Comparison of ENCODE assay signal across 27 cellular contexts in genomic region chr2:154556607-154557006, GRCh38.
"Had no signal": no experiment of that assay in that cellular context is flagged by ENCODE, and none has a peak within 500 bp of the region (broad histone marks: within the 10 kb centered on the region; RNA-seq: fewer than 3 reads in every experiment).

No MANE protein-coding gene starts in this region.

- H3K27ac ChIP-seq: adrenal gland, body of pancreas, breast epithelium had no signal

- DNase-seq: activated CD4-positive, alpha-beta T cell treated with anti-CD3 and anti-CD28 coated beads, Interleukin-2, amount 10 ng/mL, durations not matched to agents 7 days and 5 days; activated CD4-positive, alpha-beta T cell treated with anti-CD3 and anti-CD28 coated beads, Interleukin-2, amount 50 U/mL, for 48 hours; activated CD8-positive, alpha-beta T cell treated with anti-CD3 and anti-CD28 coated beads, Interleukin-2, amount 10 ng/mL, durations not matched to agents 7 days and 5 days; activated naive CD4-positive, alpha-beta T cell; activated T-cell treated with anti-CD3 and anti-CD28 coated beads, Interleukin-2, amount 50 U/mL, for 24 hours; adrenal gland; body of pancreas; caudate nucleus; cerebellar nuclear complex; Kasumi-1; KG1; NCI-H1092 treated with DMSO at 0.1 percent for 48 hours; NCI-H1436; NCI-H1694; NCI-H1930; NCI-H2081 treated with DMSO at 0.1 percent for 48 hours; NCI-H2171; NCI-H524 treated with DMSO at 0.1 percent for 48 hours; Right ventricle myocardium superior; SW 1271; T-helper 1 cell; T-helper 2 cell; T-helper 9 cell had no signal

- H3K27me3 Mint-ChIP-seq: activated CD4-positive, alpha-beta T cell treated with anti-CD3 and anti-CD28 coated beads, Interleukin-2, amount 10 ng/mL, durations not matched to agents 7 days and 5 days; activated naive CD4-positive, alpha-beta T cell treated with anti-CD3 and anti-CD28 coated beads, Interleukin-2, amount 50 U/mL, for 24 hours; activated T-cell treated with anti-CD3 and anti-CD28 coated beads, Interleukin-2, amount 50 U/mL, for 24 hours had no signal

- H3K4me3 ChIP-seq: adrenal gland, body of pancreas, breast epithelium had no signal

- H3K9me3 ChIP-seq: adrenal gland, body of pancreas, breast epithelium had no signal

- H3K36me3 ChIP-seq: adrenal gland, breast epithelium had no signal

- H3K4me1 Mint-ChIP-seq: activated CD4-positive, alpha-beta T cell treated with anti-CD3 and anti-CD28 coated beads, Interleukin-2, amount 10 ng/mL, durations not matched to agents 7 days and 5 days; activated naive CD4-positive, alpha-beta T cell treated with anti-CD3 and anti-CD28 coated beads, Interleukin-2, amount 50 U/mL, for 24 hours had no signal

- H3K9me3 Mint-ChIP-seq: activated CD4-positive, alpha-beta T cell treated with anti-CD3 and anti-CD28 coated beads, Interleukin-2, amount 10 ng/mL, durations not matched to agents 7 days and 5 days; activated naive CD4-positive, alpha-beta T cell treated with anti-CD3 and anti-CD28 coated beads, Interleukin-2, amount 50 U/mL, for 24 hours; activated T-cell treated with anti-CD3 and anti-CD28 coated beads, Interleukin-2, amount 50 U/mL, for 24 hours; activated T-helper 2 cell treated with anti-CD3 and anti-CD28 coated beads, Interferon-gamma antibody, Interleukin-2, Interleukin-4, amounts not matched to agents 10 μg/mL and 5 μg/mL and 100 μg/mL, durations not matched to agents 14 hours and 24 hours and 36 hours had no signal

- H3K27ac Mint-ChIP-seq: activated CD4-positive, alpha-beta T cell treated with anti-CD3 and anti-CD28 coated beads, Interleukin-2, amount 10 ng/mL, durations not matched to agents 7 days and 5 days; activated CD8-positive, alpha-beta T cell treated with anti-CD3 and anti-CD28 coated beads, Interleukin-2, amount 10 ng/mL, durations not matched to agents 7 days and 5 days; activated naive CD4-positive, alpha-beta T cell treated with anti-CD3 and anti-CD28 coated beads, Interleukin-2, amount 50 U/mL, for 24 hours; activated T-cell treated with anti-CD3 and anti-CD28 coated beads, Interleukin-2, amount 50 U/mL, for 24 hours; activated T-helper 2 cell treated with anti-CD3 and anti-CD28 coated beads, Interferon-gamma antibody, Interleukin-2, Interleukin-4, amounts not matched to agents 10 μg/mL and 5 μg/mL and 100 μg/mL, durations not matched to agents 14 hours and 24 hours and 36 hours had no signal

- FAIRE-seq: astrocyte had no signal

- H3K4me3 Mint-ChIP-seq: activated CD4-positive, alpha-beta T cell treated with anti-CD3 and anti-CD28 coated beads, Interleukin-2, amount 10 ng/mL, durations not matched to agents 7 days and 5 days; activated CD8-positive, alpha-beta T cell treated with anti-CD3 and anti-CD28 coated beads, Interleukin-2, amount 10 ng/mL, durations not matched to agents 7 days and 5 days; activated naive CD4-positive, alpha-beta T cell treated with anti-CD3 and anti-CD28 coated beads, Interleukin-2, amount 50 U/mL, for 24 hours; activated T-cell treated with anti-CD3 and anti-CD28 coated beads, Interleukin-2, amount 50 U/mL, for 24 hours had no signal

- H3K27me3 ChIP-seq: adrenal gland, body of pancreas, breast epithelium had no signal

- H3K36me3 Mint-ChIP-seq: activated naive CD4-positive, alpha-beta T cell treated with anti-CD3 and anti-CD28 coated beads, Interleukin-2, amount 50 U/mL, for 24 hours had no signal

- ATAC-seq: activated CD8-positive, alpha-beta T cell treated with anti-CD3 and anti-CD28 coated beads, Interleukin-2, amount 10 ng/mL, durations not matched to agents 7 days and 5 days; body of pancreas had no signal

- H3K4me1 ChIP-seq: adrenal gland, body of pancreas, breast epithelium had no signal
